In the genomic region with DNA sequence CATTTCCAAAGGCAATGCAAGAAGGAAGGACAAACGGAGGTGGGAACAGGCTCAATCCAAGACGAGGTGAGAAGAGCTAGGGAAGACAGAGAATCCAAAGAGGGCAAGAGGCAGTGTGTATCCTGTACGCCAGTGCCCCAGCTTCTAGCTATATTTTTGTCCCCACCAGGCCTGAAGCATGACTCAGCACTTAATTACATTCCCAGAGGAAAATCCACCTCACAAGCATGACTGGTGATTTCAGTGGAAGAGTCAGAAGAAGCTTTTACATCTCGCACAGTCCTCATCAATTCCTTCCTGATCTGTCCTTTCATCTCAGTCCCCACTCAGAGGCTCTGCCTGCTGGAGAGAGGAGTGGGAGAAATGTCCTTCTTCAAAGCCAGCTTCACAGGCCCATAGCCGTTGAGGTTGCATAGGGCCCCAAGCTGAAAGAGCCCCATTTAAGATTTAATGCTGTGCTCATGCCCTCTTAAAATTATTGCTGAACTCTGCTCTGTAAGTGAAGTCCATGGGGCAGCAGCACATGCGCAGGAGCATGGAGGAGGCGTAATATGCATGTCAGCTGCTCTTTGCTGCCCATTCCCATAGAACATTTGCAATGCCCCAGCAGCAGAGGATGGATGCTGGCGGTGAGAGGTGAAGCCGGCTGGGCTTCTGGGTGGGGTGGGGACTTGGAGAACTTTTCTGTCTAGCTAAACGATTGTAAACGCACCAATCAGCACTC, we compare ENCODE assay signal across 1 cellular context.
TF ChIP-seq lines count a peak whose summit lies in the region.

No MANE protein-coding gene starts in this region.

TF ChIP-seq in HepG2, 621 proteins besides CTCF, POLR2A, EP300 and RAD21 (continued from another document):
- peak; percentile 95 for TF ChIP-seq NFE2L2 (IDR thresholded peaks at IDR 0.05; ENCODE audit: low read length)
- TF ChIP-seq MAFF (IDR thresholded peaks at IDR 0.05; ENCODE audit: low read depth, low read length): peak; percentile 86
- peak; percentile 54 for TF ChIP-seq MAFG (CRISPR knock-in tag; IDR thresholded peaks at IDR 0.05)
- TF ChIP-seq MAFK (conservative IDR thresholded peaks at IDR 0.05 in 1 of 2, IDR thresholded peaks at IDR 0.05 in 1 of 2; ENCODE audit: low read length in 2 of 2): peak; percentile 89 to 92
- TF ChIP-seq TOPORS (CRISPR knock-in tag; IDR thresholded peaks at IDR 0.05): no peak
- no peak for TF ChIP-seq HES4 (CRISPR knock-in tag; IDR thresholded peaks at IDR 0.05; ENCODE audit: borderline replicate concordance)
- no peak for TF ChIP-seq ZZZ3 (CRISPR knock-in tag; IDR thresholded peaks at IDR 0.05; ENCODE audit: borderline replicate concordance)
- TF ChIP-seq SIN3A (IDR thresholded peaks at IDR 0.05; ENCODE audit: borderline replicate concordance, low read depth, low read length): no peak
- no peak for TF ChIP-seq E2F1 (CRISPR knock-in tag; IDR thresholded peaks at IDR 0.05)
